Comparison of ENCODE assay signal across 34 cellular contexts in genomic region chr21:44609193-44609592, GRCh38. TPM values are rescaled to one million over a fixed set of nuclear protein-coding genes. Genes with fewer than 3 reads are reported as not detected.
A peak's percentile ranks its signal among the peaks of the same experiment; 100 is the strongest.
DNase-seq lines count a peak whose midpoint lies in the region; TF ChIP-seq lines count a peak whose summit lies in the region.
"Had no signal": no experiment of that assay in that cellular context is flagged by ENCODE, and none has a peak within 500 bp of the region (broad histone marks: within the 10 kb centered on the region; RNA-seq: fewer than 3 reads in every experiment).

No MANE protein-coding gene starts in this region.

- POLR2A ChIA-PET in HEK293 (lab: Yijun Ruan, JAX): no interaction called here

- H3K27ac ChIP-seq in HEK293 (ENCODE audit: extremely low read depth, low read depth, low read length): no peak overlapping the region
- H3K27ac ChIP-seq in Karpas-422 (ENCODE audit: low read length): no peak overlapping the region
- H3K27ac ChIP-seq: 22Rv1; A549; BLaER1; BLaER1 treated with 17β-estradiol and CSF1 and Interleukin-3, amounts not matched to agents 10 nM and 100 nM; C4-2B had no signal

- peaks cover 38% of the 10 kb centered on the region for H3K9me3 Mint-ChIP-seq in activated T-helper 2 cell treated with anti-CD3 and anti-CD28 coated beads, Interferon-gamma antibody, Interleukin-2, Interleukin-4, amounts not matched to agents 10 μg/mL and 5 μg/mL and 100 μg/mL, durations not matched to agents 14 hours and 24 hours and 36 hours

- no peaks in the 10 kb centered on the region for H3K27me3 ChIP-seq in Karpas-422 (ENCODE audit: low read length)
- H3K27me3 ChIP-seq: BE2C; BLaER1; BLaER1 treated with 17β-estradiol and CSF1 and Interleukin-3, amounts not matched to agents 10 nM and 100 nM had no signal

- H3K9me3 ChIP-seq in HEK293 (ENCODE audit: control insufficient read depth, insufficient read depth, low read depth, low read length) (no peaks in the 10 kb centered on the region), Karpas-422 (ENCODE audit: low read length) (no peaks in the 10 kb centered on the region; the same call in 1 of the 2 replicates)
- H3K9me3 ChIP-seq: BE2C had no signal

- H3K36me3 ChIP-seq in HEK293 (ENCODE audit: control insufficient read depth in 2 of 2, insufficient read depth in 1 of 2, low read length in 2 of 2) (no peaks in the 10 kb centered on the region), Karpas-422 (ENCODE audit: insufficient read depth, low read length) (no peaks in the 10 kb centered on the region)
- H3K36me3 ChIP-seq: BE2C, BLaER1 had no signal

- no peaks in the 10 kb centered on the region for H3K79me2 ChIP-seq in Karpas-422 (ENCODE audit: low read length)

- H3K9ac ChIP-seq in Karpas-422 (ENCODE audit: low read length): no peak overlapping the region
- H3K9ac ChIP-seq: BLaER1; BLaER1 treated with 17β-estradiol and CSF1 and Interleukin-3, amounts not matched to agents 10 nM and 100 nM had no signal

- H3K36me3 Mint-ChIP-seq in activated T-helper 2 cell treated with anti-CD3 and anti-CD28 coated beads, Interferon-gamma antibody, Interleukin-2, Interleukin-4, amounts not matched to agents 10 μg/mL and 5 μg/mL and 100 μg/mL, durations not matched to agents 14 hours and 24 hours and 36 hours (ENCODE audit: low read depth): no peaks in the 10 kb centered on the region
- H3K36me3 Mint-ChIP-seq: CD14-positive monocyte; CD8-positive, alpha-beta T cell had no signal

- H3K4me3 Mint-ChIP-seq in activated T-helper 2 cell treated with anti-CD3 and anti-CD28 coated beads, Interferon-gamma antibody, Interleukin-2, Interleukin-4, amounts not matched to agents 10 μg/mL and 5 μg/mL and 100 μg/mL, durations not matched to agents 14 hours and 24 hours and 36 hours (ENCODE audit: low read depth): no peak overlapping the region
- H3K4me3 Mint-ChIP-seq: B cell; CD14-positive monocyte; CD4-positive, alpha-beta T cell; CD8-positive, alpha-beta memory T cell; CD8-positive, alpha-beta T cell had no signal

- H3K4me2 ChIP-seq in Karpas-422 (ENCODE audit: low read depth, low read length, poor library complexity, severe bottlenecking): no peak overlapping the region
- H3K4me2 ChIP-seq: A549; BLaER1; BLaER1 treated with 17β-estradiol and CSF1 and Interleukin-3, amounts not matched to agents 10 nM and 100 nM had no signal

- CTCF ChIA-PET in HEK293 (lab: Yijun Ruan, JAX): interaction anchor here (0.6 kb wide), 1 partner anchor 99 kb away, joined by 5 read pairs; no protein-coding TSS in a partner anchor

- H3K4me1 ChIP-seq in HEK293 (ENCODE audit: control insufficient read depth, insufficient read depth, low read length) (no peaks in the 10 kb centered on the region), Karpas-422 (ENCODE audit: low read length) (no peaks in the 10 kb centered on the region)
- H3K4me1 ChIP-seq: A549, BE2C, Caco-2 had no signal

- H3K27me3 Mint-ChIP-seq in activated T-helper 2 cell treated with anti-CD3 and anti-CD28 coated beads, Interferon-gamma antibody, Interleukin-2, Interleukin-4, amounts not matched to agents 10 μg/mL and 5 μg/mL and 100 μg/mL, durations not matched to agents 14 hours and 24 hours and 36 hours (ENCODE audit: low read depth): peaks cover 12% of the 10 kb centered on the region

- no peaks in the 10 kb centered on the region for H4K20me1 ChIP-seq in Karpas-422 (ENCODE audit: insufficient read depth, low read depth, low read length)
- H4K20me1 ChIP-seq: BLaER1; BLaER1 treated with 17β-estradiol and CSF1 and Interleukin-3, amounts not matched to agents 10 nM and 100 nM had no signal

- DNase-seq in Karpas-422: peak; percentile 26
- no peak for DNase-seq in activated T-helper 2 cell treated with anti-CD3 and anti-CD28 coated beads, Interferon-gamma antibody, Interleukin-2, Interleukin-4, amounts not matched to agents 10 μg/mL and 5 μg/mL and 100 μg/mL, durations not matched to agents 14 hours and 24 hours and 36 hours (ENCODE audit: low spot score)
- DNase-seq in cerebellum (ENCODE audit: low spot score): no peak
- DNase-seq: 8988T; ACHN; AML-193; BE2C; C1 segment of cervical spinal cord; Caco-2; Calu3; CD4-positive, alpha-beta memory T cell; CD4-positive, alpha-beta T cell; CD4-positive, CD25-positive, alpha-beta regulatory T cell; CD8-positive, alpha-beta memory T cell; CD8-positive, alpha-beta T cell; COR-L47; DMS 273 treated with DMSO at 0.1 percent for 48 hours; DMS153; DMS53; DMS79; DMS79 treated with DMSO at 0.1 percent for 48 hours; DND-41; EL had no signal

- H3K4me1 Mint-ChIP-seq in activated T-helper 2 cell treated with anti-CD3 and anti-CD28 coated beads, Interferon-gamma antibody, Interleukin-2, Interleukin-4, amounts not matched to agents 10 μg/mL and 5 μg/mL and 100 μg/mL, durations not matched to agents 14 hours and 24 hours and 36 hours (ENCODE audit: low read depth): no peaks in the 10 kb centered on the region
- H3K4me1 Mint-ChIP-seq: B cell; CD14-positive monocyte; CD8-positive, alpha-beta memory T cell had no signal

- no peak overlapping the region for H3K4me3 ChIP-seq in HEK293 (ENCODE audit: low read depth, low read length)
- H3K4me3 ChIP-seq in Karpas-422 (ENCODE audit: low read length): no peak overlapping the region
- H3K4me3 ChIP-seq: A549; BLaER1; BLaER1 treated with 17β-estradiol and CSF1 and Interleukin-3, amounts not matched to agents 10 nM and 100 nM had no signal

- intact Hi-C loops in activated T-helper 2 cell treated with anti-CD3 and anti-CD28 coated beads, Interferon-gamma antibody, Interleukin-2, Interleukin-4, amounts not matched to agents 10 μg/mL and 5 μg/mL and 100 μg/mL, durations not matched to agents 14 hours and 24 hours and 36 hours (cut with micrococcal nuclease): no loop called here

- H3K27ac Mint-ChIP-seq in activated T-helper 2 cell treated with anti-CD3 and anti-CD28 coated beads, Interferon-gamma antibody, Interleukin-2, Interleukin-4, amounts not matched to agents 10 μg/mL and 5 μg/mL and 100 μg/mL, durations not matched to agents 14 hours and 24 hours and 36 hours: no peak overlapping the region
- H3K27ac Mint-ChIP-seq: B cell; CD14-positive monocyte; CD4-positive, alpha-beta memory T cell; CD4-positive, alpha-beta T cell; CD4-positive, CD25-positive, alpha-beta regulatory T cell; CD8-positive, alpha-beta memory T cell; CD8-positive, alpha-beta T cell had no signal

- no peaks in the 10 kb centered on the region for H3K9me2 ChIP-seq in Karpas-422 (replicated peaks; ENCODE audit: insufficient read depth, low read length)

- no peak for TF ChIP-seq CTCF in HEK293 (tag by site-specific recombination; IDR thresholded peaks at IDR 0.05)

- H2AFZ ChIP-seq in Karpas-422 (ENCODE audit: low read length): no peak overlapping the region

TF ChIP-seq in HEK293, 187 proteins besides CTCF, POLR2A, EP300 and RAD21:
- TF ChIP-seq ZBTB7A (tag by site-specific recombination; IDR thresholded peaks at IDR 0.05; ENCODE audit: low read depth) (no peak), ZNF629 (tag by site-specific recombination; IDR thresholded peaks at IDR 0.05) (no peak), ZNF335 (tag by site-specific recombination; conservative IDR thresholded peaks at IDR 0.05) (no peak), ZNF366 (tag by site-specific recombination; conservative IDR thresholded peaks at IDR 0.05) (no peak), ZNF221 (tag by site-specific recombination; IDR thresholded peaks at IDR 0.05; ENCODE audit: borderline replicate concordance) (no peak), ZNF560 (tag by site-specific recombination; IDR thresholded peaks at IDR 0.05; ENCODE audit: borderline replicate concordance) (no peak), ZNF302 (tag by site-specific recombination; IDR thresholded peaks at IDR 0.05; ENCODE audit: low read depth) (no peak), ZNF585B (tag by site-specific recombination; IDR thresholded peaks at IDR 0.05) (no peak), MZF1 (tag by site-specific recombination; IDR thresholded peaks at IDR 0.05; ENCODE audit: borderline replicate concordance) (no peak), ZNF311 (tag by site-specific recombination; IDR thresholded peaks at IDR 0.05; ENCODE audit: borderline replicate concordance) (no peak), ZNF624 (tag by site-specific recombination; IDR thresholded peaks at IDR 0.05) (peak; percentile 85; the same call in 1 of the 2 replicates), SETDB1 (IDR thresholded peaks at IDR 0.05; ENCODE audit: insufficient read length, low read length) (peak; percentile 66), ZNF514 (tag by site-specific recombination; IDR thresholded peaks at IDR 0.05) (no peak)

RNA-seq across cellular contexts. Expression of gene KRTAP10-8, which starts 2.7 kb away (rescaled TPM):
- not detected in 2 replicates for total RNA-seq in Karpas-422 (2014; rRNA removed; shearing (Covaris generic); ENCODE audit: low replicate concordance)
- total RNA-seq in activated T-helper 2 cell treated with anti-CD3 and anti-CD28 coated beads, Interferon-gamma antibody, Interleukin-2, Interleukin-4, amounts not matched to agents 10 μg/mL and 5 μg/mL and 100 μg/mL, durations not matched to agents 14 hours and 24 hours and 36 hours: not detected in 2 replicates
- not detected for total RNA-seq in cerebellum
- total RNA-seq: A172; A673; B cell; Caco-2; Calu3; CD4-positive, alpha-beta memory T cell; CD4-positive, alpha-beta T cell; CD4-positive, CD25-positive, alpha-beta regulatory T cell; CD8-positive, alpha-beta memory T cell; CD8-positive, alpha-beta T cell; Daoy had no signal

RNA-seq across cellular contexts. Expression of gene KRTAP10-7, which starts 8.8 kb away (rescaled TPM):
- total RNA-seq in Karpas-422 (2014; rRNA removed; shearing (Covaris generic); ENCODE audit: low replicate concordance): not detected in 2 replicates
- total RNA-seq in activated T-helper 2 cell treated with anti-CD3 and anti-CD28 coated beads, Interferon-gamma antibody, Interleukin-2, Interleukin-4, amounts not matched to agents 10 μg/mL and 5 μg/mL and 100 μg/mL, durations not matched to agents 14 hours and 24 hours and 36 hours: not detected in 2 replicates
- not detected for total RNA-seq in cerebellum
- total RNA-seq: A172; A673; B cell; Caco-2; Calu3; CD4-positive, alpha-beta memory T cell; CD4-positive, alpha-beta T cell; CD4-positive, CD25-positive, alpha-beta regulatory T cell; CD8-positive, alpha-beta memory T cell; CD8-positive, alpha-beta T cell; Daoy had no signal

RNA-seq across cellular contexts. Expression of gene KRTAP10-6, which starts 16.9 kb away (rescaled TPM):
- not detected in 2 replicates for total RNA-seq in Karpas-422 (2014; rRNA removed; shearing (Covaris generic); ENCODE audit: low replicate concordance)
- not detected in 2 replicates for total RNA-seq in activated T-helper 2 cell treated with anti-CD3 and anti-CD28 coated beads, Interferon-gamma antibody, Interleukin-2, Interleukin-4, amounts not matched to agents 10 μg/mL and 5 μg/mL and 100 μg/mL, durations not matched to agents 14 hours and 24 hours and 36 hours
- not detected for total RNA-seq in cerebellum
- total RNA-seq: A172; B cell; Caco-2; Calu3; CD4-positive, alpha-beta memory T cell; CD4-positive, alpha-beta T cell; CD4-positive, CD25-positive, alpha-beta regulatory T cell; CD8-positive, alpha-beta memory T cell; CD8-positive, alpha-beta T cell; Daoy had no signal

RNA-seq across cellular contexts. Expression of gene KRTAP10-9, which starts 17.7 kb away (rescaled TPM):
- not detected in 2 replicates for total RNA-seq in Karpas-422 (2014; rRNA removed; shearing (Covaris generic); ENCODE audit: low replicate concordance)
- not detected in 2 replicates for total RNA-seq in activated T-helper 2 cell treated with anti-CD3 and anti-CD28 coated beads, Interferon-gamma antibody, Interleukin-2, Interleukin-4, amounts not matched to agents 10 μg/mL and 5 μg/mL and 100 μg/mL, durations not matched to agents 14 hours and 24 hours and 36 hours
- total RNA-seq in cerebellum: not detected
- total RNA-seq: A172; A673; B cell; Caco-2; Calu3; CD4-positive, alpha-beta memory T cell; CD4-positive, alpha-beta T cell; CD4-positive, CD25-positive, alpha-beta regulatory T cell; CD8-positive, alpha-beta memory T cell; CD8-positive, alpha-beta T cell; Daoy had no signal

RNA-seq across cellular contexts. Expression of gene KRTAP10-10, which starts 28.0 kb away (rescaled TPM):
- total RNA-seq in Karpas-422 (2014; rRNA removed; shearing (Covaris generic); ENCODE audit: low replicate concordance): not detected in 2 replicates
- total RNA-seq in activated T-helper 2 cell treated with anti-CD3 and anti-CD28 coated beads, Interferon-gamma antibody, Interleukin-2, Interleukin-4, amounts not matched to agents 10 μg/mL and 5 μg/mL and 100 μg/mL, durations not matched to agents 14 hours and 24 hours and 36 hours: not detected in 2 replicates
- not detected for total RNA-seq in cerebellum
- total RNA-seq: A172; A673; B cell; Caco-2; Calu3; CD4-positive, alpha-beta memory T cell; CD4-positive, alpha-beta T cell; CD4-positive, CD25-positive, alpha-beta regulatory T cell; CD8-positive, alpha-beta memory T cell; CD8-positive, alpha-beta T cell; Daoy had no signal
